ENCODE assay signal across 9 cellular contexts in genomic region chr10:133306941-133307379, GRCh38. TPM values are rescaled to one million over a fixed set of nuclear protein-coding genes. Genes with fewer than 3 reads are reported as not detected.
DNase-seq lines count a peak whose midpoint lies in the region; ATAC-seq and TF ChIP-seq lines count a peak whose summit lies in the region.
"Had no signal": no experiment of that assay in that cellular context is flagged by ENCODE, and none has a peak within 500 bp of the region (broad histone marks: within the 10 kb centered on the region; RNA-seq: fewer than 3 reads in every experiment).

No MANE protein-coding gene starts in this region.

- H3K36me3 ChIP-seq in suprapubic skin: peaks cover 35% of the 10 kb centered on the region

- no peak for ATAC-seq in memory B cell (ENCODE audit: low read depth)
- ATAC-seq in HG02981 (IDR thresholded peaks at IDR 0.05; ENCODE audit: unreplicated experiment): no peak
- no peak for ATAC-seq in HG03159 (IDR thresholded peaks at IDR 0.05; ENCODE audit: unreplicated experiment)

- no peak for TF ChIP-seq CTCF in suprapubic skin (IDR thresholded peaks at IDR 0.05)

- peaks cover 35% of the 10 kb centered on the region for H3K4me1 ChIP-seq in suprapubic skin

- no peak for TF ChIP-seq EP300 in suprapubic skin (IDR thresholded peaks at IDR 0.05)

- no peaks in the 10 kb centered on the region for H3K36me3 Mint-ChIP-seq in activated naive CD4-positive, alpha-beta T cell treated with anti-CD3 and anti-CD28 coated beads, Interleukin-2, amount 50 U/mL, for 24 hours
- H3K36me3 Mint-ChIP-seq in activated T-helper 2 cell treated with anti-CD3 and anti-CD28 coated beads, Interferon-gamma antibody, Interleukin-2, Interleukin-4, amounts not matched to agents 10 μg/mL and 5 μg/mL and 100 μg/mL, durations not matched to agents 14 hours and 24 hours and 36 hours (ENCODE audit: low read depth): peaks cover 22% of the 10 kb centered on the region
- H3K36me3 Mint-ChIP-seq in memory B cell: peaks cover 14% of the 10 kb centered on the region

- H3K4me3 Mint-ChIP-seq in activated naive CD4-positive, alpha-beta T cell treated with anti-CD3 and anti-CD28 coated beads, Interleukin-2, amount 50 U/mL, for 24 hours: peak overlapping the region; percentile 98
- H3K4me3 Mint-ChIP-seq in activated T-helper 2 cell treated with anti-CD3 and anti-CD28 coated beads, Interferon-gamma antibody, Interleukin-2, Interleukin-4, amounts not matched to agents 10 μg/mL and 5 μg/mL and 100 μg/mL, durations not matched to agents 14 hours and 24 hours and 36 hours (ENCODE audit: low read depth): peak overlapping the region; percentile 91
- peak overlapping the region; percentile 98 for H3K4me3 Mint-ChIP-seq in memory B cell

- H3K27me3 Mint-ChIP-seq in activated naive CD4-positive, alpha-beta T cell treated with anti-CD3 and anti-CD28 coated beads, Interleukin-2, amount 50 U/mL, for 24 hours: no peaks in the 10 kb centered on the region
- no peaks in the 10 kb centered on the region for H3K27me3 Mint-ChIP-seq in activated T-helper 2 cell treated with anti-CD3 and anti-CD28 coated beads, Interferon-gamma antibody, Interleukin-2, Interleukin-4, amounts not matched to agents 10 μg/mL and 5 μg/mL and 100 μg/mL, durations not matched to agents 14 hours and 24 hours and 36 hours (ENCODE audit: low read depth)
- H3K27me3 Mint-ChIP-seq in memory B cell: no peaks in the 10 kb centered on the region

- no peaks in the 10 kb centered on the region for H3K27me3 ChIP-seq in suprapubic skin
- H3K27me3 ChIP-seq: heart right ventricle had no signal

- no peaks in the 10 kb centered on the region for H3K9me3 Mint-ChIP-seq in activated naive CD4-positive, alpha-beta T cell treated with anti-CD3 and anti-CD28 coated beads, Interleukin-2, amount 50 U/mL, for 24 hours
- H3K9me3 Mint-ChIP-seq in activated T-helper 2 cell treated with anti-CD3 and anti-CD28 coated beads, Interferon-gamma antibody, Interleukin-2, Interleukin-4, amounts not matched to agents 10 μg/mL and 5 μg/mL and 100 μg/mL, durations not matched to agents 14 hours and 24 hours and 36 hours: no peaks in the 10 kb centered on the region
- no peaks in the 10 kb centered on the region for H3K9me3 Mint-ChIP-seq in memory B cell

- no peaks in the 10 kb centered on the region for H3K9me3 ChIP-seq in suprapubic skin
- H3K9me3 ChIP-seq: heart right ventricle had no signal

- TF ChIP-seq POLR2A in suprapubic skin (IDR thresholded peaks at IDR 0.05): no peak

- WGBS in suprapubic skin: 80% methylated on average over 12 of the region's 17 CpGs

- H3K4me3 ChIP-seq in suprapubic skin: peak overlapping the region; percentile 100

- no peak overlapping the region for H3K27ac Mint-ChIP-seq in activated naive CD4-positive, alpha-beta T cell treated with anti-CD3 and anti-CD28 coated beads, Interleukin-2, amount 50 U/mL, for 24 hours
- peak overlapping the region; percentile 53 for H3K27ac Mint-ChIP-seq in activated T-helper 2 cell treated with anti-CD3 and anti-CD28 coated beads, Interferon-gamma antibody, Interleukin-2, Interleukin-4, amounts not matched to agents 10 μg/mL and 5 μg/mL and 100 μg/mL, durations not matched to agents 14 hours and 24 hours and 36 hours
- peak overlapping the region; percentile 100 for H3K27ac Mint-ChIP-seq in memory B cell

- H3K4me1 Mint-ChIP-seq in activated naive CD4-positive, alpha-beta T cell treated with anti-CD3 and anti-CD28 coated beads, Interleukin-2, amount 50 U/mL, for 24 hours: peaks cover 41% of the 10 kb centered on the region
- peaks cover 16% of the 10 kb centered on the region for H3K4me1 Mint-ChIP-seq in activated T-helper 2 cell treated with anti-CD3 and anti-CD28 coated beads, Interferon-gamma antibody, Interleukin-2, Interleukin-4, amounts not matched to agents 10 μg/mL and 5 μg/mL and 100 μg/mL, durations not matched to agents 14 hours and 24 hours and 36 hours (ENCODE audit: low read depth)
- peaks cover 23% of the 10 kb centered on the region for H3K4me1 Mint-ChIP-seq in memory B cell

- H3K27ac ChIP-seq in suprapubic skin: no peak overlapping the region

- DNase-seq in activated naive CD4-positive, alpha-beta T cell treated with anti-CD3 and anti-CD28 coated beads, Interleukin-2, amount 50 U/mL, for 16 hours: no peak
- DNase-seq in activated T-helper 2 cell treated with anti-CD3 and anti-CD28 coated beads, Interferon-gamma antibody, Interleukin-2, Interleukin-4, amounts not matched to agents 10 μg/mL and 5 μg/mL and 100 μg/mL, durations not matched to agents 14 hours and 24 hours and 36 hours (ENCODE audit: low spot score): no peak
- no peak for DNase-seq in memory B cell (ENCODE audit: low spot score in 2 of 2)
- no peak for DNase-seq in suprapubic skin (ENCODE audit: low spot score in 2 of 2)
- no peak for DNase-seq in stimulated activated CD4-positive, alpha-beta T cell treated with anti-CD3 and anti-CD28 coated beads, Interleukin-2, amount 100 ng/mL, for 24 hours

- intact Hi-C loops in activated T-helper 2 cell treated with anti-CD3 and anti-CD28 coated beads, Interferon-gamma antibody, Interleukin-2, Interleukin-4, amounts not matched to agents 10 μg/mL and 5 μg/mL and 100 μg/mL, durations not matched to agents 14 hours and 24 hours and 36 hours (cut with micrococcal nuclease): loop anchor here (5.0 kb wide), 2 partner anchors 50 to 770 kb away; partner anchors contain the start of genes FUOM and INPP5A

RNA-seq across cellular contexts. Expression of gene TUBGCP2, which starts 1.7 kb away (rescaled TPM):
- total RNA-seq in activated T-helper 2 cell treated with anti-CD3 and anti-CD28 coated beads, Interferon-gamma antibody, Interleukin-2, Interleukin-4, amounts not matched to agents 10 μg/mL and 5 μg/mL and 100 μg/mL, durations not matched to agents 14 hours and 24 hours and 36 hours: 60.4 and 64.7 TPM in 2 replicates
- 100 to 1,000 TPM in 1 of 4 donors, 10 to 100 TPM in 3; 44.5 to 107 (median 57.1) TPM for total RNA-seq in suprapubic skin

RNA-seq across cellular contexts. Expression of gene ZNF511, which starts 1.8 kb away (rescaled TPM):
- 88.4 and 89.7 TPM in 2 replicates for total RNA-seq in activated T-helper 2 cell treated with anti-CD3 and anti-CD28 coated beads, Interferon-gamma antibody, Interleukin-2, Interleukin-4, amounts not matched to agents 10 μg/mL and 5 μg/mL and 100 μg/mL, durations not matched to agents 14 hours and 24 hours and 36 hours
- total RNA-seq in suprapubic skin: 10 to 100 TPM; 15.5 to 24.4 (median 17.3) TPM

RNA-seq across cellular contexts. Expression of gene CALY, which starts 29.7 kb away (rescaled TPM):
- total RNA-seq in activated T-helper 2 cell treated with anti-CD3 and anti-CD28 coated beads, Interferon-gamma antibody, Interleukin-2, Interleukin-4, amounts not matched to agents 10 μg/mL and 5 μg/mL and 100 μg/mL, durations not matched to agents 14 hours and 24 hours and 36 hours: not detected in 2 replicates
- total RNA-seq in suprapubic skin: under 1 TPM in 1 of 4 donors, not detected in 3; 0.30 TPM

RNA-seq across cellular contexts. Expression of gene ADAM8, which starts 30.3 kb away (rescaled TPM):
- 214 and 220 TPM in 2 replicates for total RNA-seq in activated T-helper 2 cell treated with anti-CD3 and anti-CD28 coated beads, Interferon-gamma antibody, Interleukin-2, Interleukin-4, amounts not matched to agents 10 μg/mL and 5 μg/mL and 100 μg/mL, durations not matched to agents 14 hours and 24 hours and 36 hours
- total RNA-seq in suprapubic skin: 10 to 100 TPM in 1 of 4 donors, 1 to 10 TPM in 3; 3.0 to 18.4 (median 4.1) TPM

RNA-seq across cellular contexts. Expression of gene PRAP1, which starts 40.2 kb away (rescaled TPM):
- total RNA-seq in activated T-helper 2 cell treated with anti-CD3 and anti-CD28 coated beads, Interferon-gamma antibody, Interleukin-2, Interleukin-4, amounts not matched to agents 10 μg/mL and 5 μg/mL and 100 μg/mL, durations not matched to agents 14 hours and 24 hours and 36 hours: not detected in 2 replicates
- 1 to 10 TPM in 1 of 4 donors, not detected in 3; 2.2 TPM for total RNA-seq in suprapubic skin
- total RNA-seq: heart right ventricle had no signal
